28 cellular contexts compared by ENCODE assay signal in the genomic region with DNA sequence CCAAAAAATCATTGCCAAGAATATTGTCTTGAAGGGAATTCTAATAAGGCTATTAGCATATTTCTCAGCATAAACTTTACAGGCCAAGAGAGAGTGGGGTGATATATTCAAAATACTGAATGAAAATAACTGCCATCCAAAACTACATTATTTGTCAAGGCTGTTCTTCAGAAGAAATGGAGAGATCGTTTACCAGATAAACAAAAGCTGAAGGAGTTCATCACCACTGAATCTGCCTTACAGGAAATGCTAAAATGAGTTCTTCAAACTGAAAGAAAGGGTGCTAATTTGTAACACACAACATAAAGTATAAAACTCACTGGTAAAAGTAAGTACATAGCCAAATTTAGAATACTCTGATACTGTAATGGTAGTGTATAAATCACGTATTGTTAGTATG.
"Had no signal": no experiment of that assay in that cellular context is flagged by ENCODE, and none has a peak within 500 bp of the region (broad histone marks: within the 10 kb centered on the region; RNA-seq: fewer than 3 reads in every experiment).

No MANE protein-coding gene starts in this region.

- H3K27ac Mint-ChIP-seq: mesothelial cell of epicardium; naive B cell; natural killer cell; nephron progenitor cell; neural progenitor cell; progenitor cell of endocrine pancreas; stimulated activated naive CD8-positive, alpha-beta T cell treated with anti-CD3 and anti-CD28 coated beads, Interleukin-15, Interleukin-2, amounts not matched to agents 100 ng/mL and 50 ng/mL, for 24 hours; type B pancreatic cell had no signal

- H3K4me3 ChIP-seq: hepatocyte, left ventricle myocardium inferior, lung, neural progenitor cell, ovary, skin epidermis, suprapubic skin, thoracic aorta, tibial artery, uterus had no signal

- H3K27me3 Mint-ChIP-seq: naive B cell; progenitor cell of endocrine pancreas; stimulated activated naive CD8-positive, alpha-beta T cell treated with anti-CD3 and anti-CD28 coated beads, Interleukin-15, Interleukin-2, amounts not matched to agents 100 ng/mL and 50 ng/mL, for 24 hours; type B pancreatic cell had no signal

- DNase-seq: islet precursor cell; left ventricle myocardium inferior; mesendoderm; naive B cell; natural killer cell; nephron progenitor cell; occipital lobe; ovary; right cardiac atrium; stimulated activated CD4-positive, alpha-beta T cell treated with anti-CD3 and anti-CD28 coated beads, Interleukin-12 subunit alpha, Interleukin-12 subunit beta, amount 100 ng/mL, for 4 hours; stimulated activated CD4-positive, alpha-beta T cell treated with anti-CD3 and anti-CD28 coated beads, Interleukin-15, amount 100 ng/mL, for 24 hours; stimulated activated CD4-positive, alpha-beta T cell treated with anti-CD3 and anti-CD28 coated beads, Interleukin-2, amount 100 ng/mL, for 24 hours; stimulated activated CD4-positive, alpha-beta T cell treated with anti-CD3 and anti-CD28 coated beads, Interleukin-4, amount 100 ng/mL, for 1 hour; stimulated activated naive CD4-positive, alpha-beta T cell; tibial artery; uterus had no signal

- H3K27me3 ChIP-seq: hepatocyte, neural progenitor cell, neutrophil, ovary, suprapubic skin, tibial artery, uterus had no signal

- H3K36me3 ChIP-seq: left ventricle myocardium inferior, neural progenitor cell, neutrophil, ovary, suprapubic skin, thoracic aorta, tibial artery, uterus had no signal

- ATAC-seq: natural killer cell, right cardiac atrium, sciatic nerve had no signal

- H3K4me1 Mint-ChIP-seq: naive B cell, natural killer cell, nephron progenitor cell, neural progenitor cell had no signal

- H3K79me2 ChIP-seq: hepatocyte had no signal

- H3K9me3 Mint-ChIP-seq: mesothelial cell of epicardium; nephron progenitor cell; neural progenitor cell; stimulated activated naive CD8-positive, alpha-beta T cell treated with anti-CD3 and anti-CD28 coated beads, Interleukin-15, Interleukin-2, amounts not matched to agents 100 ng/mL and 50 ng/mL, for 24 hours; type B pancreatic cell had no signal

- H3K4me1 ChIP-seq: left ventricle myocardium inferior, neural progenitor cell, suprapubic skin, tibial artery, uterus had no signal

- H3K9me3 ChIP-seq: left ventricle myocardium inferior, neutrophil, ovary, suprapubic skin, thoracic aorta, tibial artery, uterus had no signal

- H3K4me3 Mint-ChIP-seq: mesothelial cell of epicardium; naive B cell; natural killer cell; nephron progenitor cell; neural progenitor cell; stimulated activated naive CD8-positive, alpha-beta T cell treated with anti-CD3 and anti-CD28 coated beads, Interleukin-15, Interleukin-2, amounts not matched to agents 100 ng/mL and 50 ng/mL, for 24 hours; type B pancreatic cell had no signal

- H3K4me2 ChIP-seq: hepatocyte, neural progenitor cell had no signal

- H3K9ac ChIP-seq: neural progenitor cell had no signal

- H2AFZ ChIP-seq: hepatocyte, neural progenitor cell had no signal

- H3K27ac ChIP-seq: hepatocyte, left ventricle myocardium inferior, neural progenitor cell, neutrophil, ovary, skin epidermis, suprapubic skin, thoracic aorta, tibial artery, uterus had no signal

- H3K36me3 Mint-ChIP-seq: mesothelial cell of epicardium, naive B cell, natural killer cell, neural progenitor cell, type B pancreatic cell had no signal
